In genomic region chr2:165011199-165011598, GRCh38 we compare ENCODE assay signal across 20 cellular contexts. TPM values are rescaled to one million over a fixed set of nuclear protein-coding genes. Genes with fewer than 3 reads are reported as not detected.
DNase-seq lines count a peak whose midpoint lies in the region; TF ChIP-seq lines count a peak whose summit lies in the region.
"Had no signal": no experiment of that assay in that cellular context is flagged by ENCODE, and none has a peak within 500 bp of the region (broad histone marks: within the 10 kb centered on the region; RNA-seq: fewer than 3 reads in every experiment).

No MANE protein-coding gene starts in this region.

- BruUV-seq in mammary epithelial cell (replicated peaks; lab: Mats Ljungman, UMichigan), result no TSS peak
- BruUV-seq in MCF 10A (replicated peaks; lab: Mats Ljungman, UMichigan), result no TSS peak

- H3K27me3 Mint-ChIP-seq in MCF 10A (ENCODE audit: insufficient read depth, unreplicated experiment), result peaks cover 36% of the 10 kb centered on the region

- H3K27ac ChIP-seq in mammary epithelial cell (ENCODE audit: insufficient read depth, low read depth, low read length), result no peak overlapping the region
- H3K27ac ChIP-seq in epithelial cell of prostate, result peak overlapping the region; percentile 92
- H3K27ac ChIP-seq: 22Rv1, BLaER1, C4-2B had no signal

- POLR2A ChIA-PET in MCF 10A (lab: Yijun Ruan, JAX), result interaction anchor here (1.2 kb wide), 1 partner anchor 10 kb away, joined by 3 read pairs; no protein-coding TSS in a partner anchor

- CTCF ChIA-PET in mammary epithelial cell (lab: Charles Lee; ENCODE audit: low non-redundant PET) (interaction anchor here (0.6 to 0.8 kb wide), 2 partner anchors 18 to 863 kb away, joined by 3 read pairs; no protein-coding TSS in a partner anchor), MCF 10A (lab: Yijun Ruan, JAX) (interaction anchor here (0.5 to 0.6 kb wide), 2 partner anchors 19 to 21 kb away, joined by 3 to 4 read pairs; no protein-coding TSS in a partner anchor)

- H3K36me3 ChIP-seq in mammary epithelial cell (ENCODE audit: insufficient read depth, low read length), result no peaks in the 10 kb centered on the region
- H3K36me3 ChIP-seq: BLaER1, HAP-1 had no signal

- H3K27ac Mint-ChIP-seq in MCF 10A (ENCODE audit: low read depth, unreplicated experiment), result no peak overlapping the region
- H3K27ac Mint-ChIP-seq: B cell; CD4-positive, CD25-positive, alpha-beta regulatory T cell; CD8-positive, alpha-beta T cell had no signal

- 48% methylated on average over 2 of the region's 2 CpGs for WGBS in mammary epithelial cell (ENCODE audit: low coverage, missing lambda C conversion rate)

- H3K36me3 Mint-ChIP-seq in MCF 10A (ENCODE audit: insufficient read depth, unreplicated experiment), result no peaks in the 10 kb centered on the region
- H3K36me3 Mint-ChIP-seq: CD4-positive, CD25-positive, alpha-beta regulatory T cell; CD8-positive, alpha-beta T cell had no signal

- H3K9me3 ChIP-seq in mammary epithelial cell (replicated peaks; ENCODE audit: insufficient read depth, low read length), result no peaks in the 10 kb centered on the region
- H3K9me3 ChIP-seq: BLaER1, Caco-2, HAP-1 had no signal

- in situ Hi-C loops in mammary epithelial cell (cut with MboI; ENCODE audit: low sequenced_read_pairs in 2 of 2), result loop anchor here in 1 of 2 donors (10.0 kb wide), 1 partner anchor 194 kb away; the partner anchor contains the start of gene SCN3A

- H3K79me2 ChIP-seq in mammary epithelial cell (ENCODE audit: insufficient read depth, low read length), result no peaks in the 10 kb centered on the region

- H4K20me1 ChIP-seq in mammary epithelial cell (ENCODE audit: insufficient read depth, low read length), result no peaks in the 10 kb centered on the region
- H4K20me1 ChIP-seq: BLaER1 had no signal

- peaks cover 40% of the 10 kb centered on the region for H3K4me1 ChIP-seq in mammary epithelial cell (ENCODE audit: insufficient read depth, low read length)
- H3K4me1 ChIP-seq: BLaER1, Caco-2, HAP-1 had no signal

- H3K4me3 ChIP-seq in mammary epithelial cell (replicated peaks in 1 of 3; ENCODE audit: insufficient read depth in 1 of 3, low read depth in 2 of 3, low read length in 3 of 3), result no peak overlapping the region
- H3K4me3 ChIP-seq: BLaER1, HAP-1 had no signal

- peak; percentile 31 for DNase-seq in mammary epithelial cell
- DNase-seq in MCF 10A (ENCODE audit: unreplicated experiment), result no peak
- DNase-seq in epithelial cell of prostate (ENCODE audit: low read depth, low spot score), result no peak
- DNase-seq in kidney tubule cell (ENCODE audit: low spot score), result peak; percentile 79
- DNase-seq in DMS53 (lab: John Stamatoyannopoulos, UW), result no peak
- DNase-seq in HCEC 1CT, result no peak
- no peak for DNase-seq in EL
- DNase-seq: Caco-2; CD4-positive, CD25-positive, alpha-beta regulatory T cell; CD8-positive, alpha-beta T cell; DMS153; DMS79; GF-D8; GOT3 had no signal

- intact Hi-C loops in mammary epithelial cell (cut with micrococcal nuclease) (loop anchor here (5.0 kb wide), 1 partner anchor 781 kb away; the partner anchor contains the start of gene GALNT3), MCF 10A (cut with micrococcal nuclease) (no loop called here)

- H3K9ac ChIP-seq in mammary epithelial cell (ENCODE audit: insufficient read depth, low read length), result no peak overlapping the region
- H3K9ac ChIP-seq: BLaER1 had no signal

- H3K4me1 Mint-ChIP-seq in MCF 10A (ENCODE audit: insufficient read depth, unreplicated experiment), result peaks cover 5% of the 10 kb centered on the region
- H3K4me1 Mint-ChIP-seq: CD4-positive, CD25-positive, alpha-beta regulatory T cell had no signal

- TF ChIP-seq CTCF in mammary epithelial cell (conservative IDR thresholded peaks at IDR 0.05 in 1 of 2, IDR thresholded peaks at IDR 0.05 in 1 of 2; ENCODE audit: extremely low read depth in 1 of 2, insufficient read depth in 1 of 2, low read depth in 1 of 2, low read length in 2 of 2), result no peak
- TF ChIP-seq CTCF in MCF 10A (IDR thresholded peaks at IDR 0.05; ENCODE audit: unreplicated experiment), result no peak

- no peak overlapping the region for H2AFZ ChIP-seq in mammary epithelial cell (ENCODE audit: low read depth, low read length)

- no peak overlapping the region for H3K4me3 Mint-ChIP-seq in MCF 10A (ENCODE audit: unreplicated experiment)
- H3K4me3 Mint-ChIP-seq: B cell; CD4-positive, CD25-positive, alpha-beta regulatory T cell; CD8-positive, alpha-beta T cell had no signal

- H3K9me3 Mint-ChIP-seq in MCF 10A (ENCODE audit: unreplicated experiment), result no peaks in the 10 kb centered on the region
- H3K9me3 Mint-ChIP-seq: CD8-positive, alpha-beta T cell had no signal

- no peaks in the 10 kb centered on the region for H3K27me3 ChIP-seq in mammary epithelial cell (ENCODE audit: insufficient read depth, low read length)
- H3K27me3 ChIP-seq: BLaER1 had no signal

- no peak overlapping the region for H3K4me2 ChIP-seq in mammary epithelial cell (ENCODE audit: insufficient read depth, low read depth, low read length)
- H3K4me2 ChIP-seq: BLaER1 had no signal

- dilution Hi-C loops in mammary epithelial cell (cut with HindIII; ENCODE audit: low sequenced_read_pairs), result no loop called here

RNA-seq across cellular contexts. Expression of gene SLC38A11, which starts 55.9 kb away (rescaled TPM):
- total RNA-seq in mammary epithelial cell (not detected), MCF 10A (2022) (not detected in 2 replicates)
- polyA plus RNA-seq in mammary epithelial cell, result 0.08 TPM
- not detected for polyA minus RNA-seq in mammary epithelial cell
- total RNA-seq: CD4-positive, CD25-positive, alpha-beta regulatory T cell; CD8-positive, alpha-beta T cell; G401 had no signal
- polyA plus RNA-seq: CD4-positive, CD25-positive, alpha-beta regulatory T cell had no signal

Comparison
In these comparisons a context has a peak if more than half of its experiments do, and no peak if none do; other contexts are left out.
1. DNase-seq: peak in mammary epithelial cell (single experiment) and kidney tubule cell (single experiment); none in MCF 10A (single experiment), epithelial cell of prostate (single experiment), DMS53 (single experiment), HCEC 1CT (single experiment) and EL (single experiment).